In genomic region chr7:23477962-23478866, GRCh38 we compare ENCODE assay signal across 16 cellular contexts. TPM values are rescaled to one million over a fixed set of nuclear protein-coding genes. Genes with fewer than 3 reads are reported as not detected.
DNase-seq lines count a peak whose midpoint lies in the region; ATAC-seq, FAIRE-seq and TF ChIP-seq lines count a peak whose summit lies in the region.
"Had no signal": no experiment of that assay in that cellular context is flagged by ENCODE, and none has a peak within 500 bp of the region (broad histone marks: within the 10 kb centered on the region; RNA-seq: fewer than 3 reads in every experiment).

No MANE protein-coding gene starts in this region.

- BruUV-seq in endothelial cell of umbilical vein (replicated peaks; lab: Mats Ljungman, UMichigan) = no TSS peak

- no peak overlapping the region for H3K4me2 ChIP-seq in endothelial cell of umbilical vein (ENCODE audit: insufficient read depth, low read length)
- H3K4me2 ChIP-seq: SK-N-SH had no signal

- no peak overlapping the region for H2AFZ ChIP-seq in endothelial cell of umbilical vein (ENCODE audit: low read depth, low read length)
- H2AFZ ChIP-seq: GM23248 had no signal

- WGBS in pancreas, 2 donors = 64 to 80% methylated on average over 6 of the region's 6 CpGs

- TF ChIP-seq CTCF in HEK293 (tag by site-specific recombination; IDR thresholded peaks at IDR 0.05) (no peak), endothelial cell of umbilical vein (IDR thresholded peaks at IDR 0.05; ENCODE audit: extremely low read depth in 1 of 2, insufficient read depth in 1 of 2, low read depth in 1 of 2, low read length in 2 of 2) (no peak), pancreas (IDR thresholded peaks at IDR 0.05) (no peak)

- POLR2A ChIA-PET in HEK293 (lab: Yijun Ruan, JAX) (interaction anchor here (1.3 to 2.1 kb wide), 3 partner anchors 8 to 10 kb away, joined by 4 to 10 read pairs (median 6); partner anchors contain the start of gene IGF2BP3), endothelial cell of umbilical vein (lab: Charles Lee) (no interaction called here)

- peaks cover 47 to 72% of the 10 kb centered on the region in 2 experiments for H3K27me3 ChIP-seq in endothelial cell of umbilical vein (ENCODE audit: control insufficient read depth in 2 of 2, insufficient read depth in 2 of 2, low read length in 2 of 2)
- peaks cover 19 to 84% (median 46%) of the 10 kb centered on the region in 4 donors for H3K27me3 ChIP-seq in pancreas

- intact Hi-C loops in endothelial cell of umbilical vein (cut with micrococcal nuclease) (loop anchor here (10.0 kb wide), 1 partner anchor 293 kb away; the partner anchor contains the start of gene NUP42), pancreas (cut with DNase I) (no loop called here)

- H3K4me3 ChIP-seq in HEK293 (ENCODE audit: low read depth, low read length) (no peak overlapping the region), endothelial cell of umbilical vein (replicated peaks in 1 of 3; ENCODE audit: insufficient read depth in 1 of 3, low read depth in 1 of 3, low read length in 3 of 3) (no peak overlapping the region), pancreas (no peak overlapping the region)
- H3K4me3 ChIP-seq: GM23248 had no signal

- CTCF ChIA-PET in HEK293 (lab: Yijun Ruan, JAX) (interaction anchor here (1.3 to 1.4 kb wide), 2 partner anchors 10 to 12 kb away, joined by 3 to 4 read pairs; no protein-coding TSS in a partner anchor), endothelial cell of umbilical vein (lab: Charles Lee) (interaction anchor here (1.1 to 2.3 kb wide), 2 partner anchors 120 to 205 kb away, joined by 4 to 7 read pairs; no protein-coding TSS in a partner anchor)

- ATAC-seq in pancreas (no peak), HG03460 (IDR thresholded peaks at IDR 0.05; ENCODE audit: unreplicated experiment) (no peak), GM21423 (IDR thresholded peaks at IDR 0.05; ENCODE audit: unreplicated experiment) (no peak)

- H4K20me1 ChIP-seq in endothelial cell of umbilical vein (replicated peaks; ENCODE audit: control insufficient read depth, extremely low read depth, insufficient read depth, low read length) = no peaks in the 10 kb centered on the region

- no peaks in the 10 kb centered on the region for H3K36me3 ChIP-seq in HEK293 (ENCODE audit: control insufficient read depth in 2 of 2, insufficient read depth in 1 of 2, low read length in 2 of 2)
- no peaks in the 10 kb centered on the region for H3K36me3 ChIP-seq in endothelial cell of umbilical vein (ENCODE audit: control insufficient read depth in 2 of 2, extremely low read depth in 1 of 2, insufficient read depth in 2 of 2, low read length in 2 of 2)
- no peaks in the 10 kb centered on the region for H3K36me3 ChIP-seq in pancreas

- TF ChIP-seq POLR2A in endothelial cell of umbilical vein (IDR thresholded peaks at IDR 0.05; ENCODE audit: low read depth, low read length) = no peak

- FAIRE-seq in endothelial cell of umbilical vein (lab: Jason Lieb, UNC) = no peak
- FAIRE-seq in pancreas (lab: Jason Lieb, UNC) = peak; percentile 69

- H3K9me1 ChIP-seq in endothelial cell of umbilical vein (replicated peaks; ENCODE audit: control insufficient read depth, extremely low read depth, insufficient read depth, low read length) = no peaks in the 10 kb centered on the region

- H3K79me2 ChIP-seq in endothelial cell of umbilical vein (ENCODE audit: control insufficient read depth, insufficient read depth, low read length) = no peaks in the 10 kb centered on the region

- H3K9me3 ChIP-seq in HEK293 (ENCODE audit: control insufficient read depth, insufficient read depth, low read depth, low read length) (no peaks in the 10 kb centered on the region), endothelial cell of umbilical vein (replicated peaks; ENCODE audit: control insufficient read depth, insufficient read depth, low read length) (no peaks in the 10 kb centered on the region), pancreas (no peaks in the 10 kb centered on the region)
- H3K9me3 ChIP-seq: Caco-2, SK-N-SH had no signal

- dilution Hi-C loops in endothelial cell of umbilical vein (cut with MboI; ENCODE audit: extremely low pct_ligation_motif_present, low sequenced_read_pairs) = no loop called here

- H3K9ac ChIP-seq in endothelial cell of umbilical vein (replicated peaks; ENCODE audit: extremely low read depth, insufficient read depth, low read length) = no peak overlapping the region
- H3K9ac ChIP-seq: GM23248, SK-N-SH had no signal

- H3K4me1 ChIP-seq in HEK293 (ENCODE audit: control insufficient read depth, insufficient read depth, low read length) (peaks cover 22% of the 10 kb centered on the region), endothelial cell of umbilical vein (ENCODE audit: control insufficient read depth, extremely low read depth, insufficient read depth, low read length) (peaks cover 10% of the 10 kb centered on the region), pancreas (peaks cover 0 to 5% (median 0%) of the 10 kb centered on the region in 3 donors)

- DNase-seq in RPMI8226 = peak; percentile 54
- DNase-seq in endothelial cell of umbilical vein (ENCODE audit: low read depth, low spot score) = no peak
- DNase-seq in pancreas = no peak
- DNase-seq in SKM-1 (lab: John Stamatoyannopoulos, UW; ENCODE audit: unreplicated experiment) = no peak
- DNase-seq: Caco-2, GM23248, NCI-H1436, NCI-H2029, NCI-H2171 treated with DMSO at 0.1 percent for 48 hours, NCI-H446 treated with DMSO at 0.1 percent for 48 hours, NCI-H748 treated with DMSO at 0.1 percent for 48 hours, Right ventricle myocardium superior, SK-N-SH had no signal

- H3K27ac ChIP-seq in HEK293 (ENCODE audit: extremely low read depth, low read depth, low read length) (no peak overlapping the region), endothelial cell of umbilical vein (ENCODE audit: insufficient read depth, low read depth, low read length) (no peak overlapping the region), pancreas (no peak overlapping the region)
- H3K27ac ChIP-seq: GM23248 had no signal

TF ChIP-seq in endothelial cell of umbilical vein, 7 proteins besides CTCF, POLR2A, EP300 and RAD21:
- no peak for TF ChIP-seq FOS (IDR thresholded peaks at IDR 0.05; ENCODE audit: borderline replicate concordance, insufficient read depth, low read length)
- peak; percentile 49 for TF ChIP-seq EZH2 (IDR thresholded peaks at IDR 0.05; ENCODE audit: borderline replicate concordance, low read depth, low read length, severe bottlenecking)

RNA-seq across cellular contexts. Expression of gene IGF2BP3, which starts 7.9 kb away (rescaled TPM):
- 111 and 117 TPM in 2 replicates for total RNA-seq in endothelial cell of umbilical vein
- 30.7 and 41.2 TPM in 2 replicates for polyA plus RNA-seq in endothelial cell of umbilical vein
- polyA plus RNA-seq in endothelial cell of umbilical vein (2011; cell fraction: cytosol; rRNA removed) = 59.9 and 81.1 TPM in 2 replicates
- 125 and 193 TPM in 2 replicates for polyA plus RNA-seq in endothelial cell of umbilical vein (2011; cell fraction: nucleus; rRNA removed)
- 73.1 and 143 TPM in 2 replicates for polyA plus RNA-seq in endothelial cell of umbilical vein (2012)
- 76.6 and 80.5 TPM in 2 replicates for polyA minus RNA-seq in endothelial cell of umbilical vein
- 45.8 TPM for polyA minus RNA-seq in endothelial cell of umbilical vein (2011; cell fraction: cytosol; rRNA and poly(A)+ RNA removed)
- 130 and 167 TPM in 2 replicates for polyA minus RNA-seq in endothelial cell of umbilical vein (2011; cell fraction: nucleus; rRNA and poly(A)+ RNA removed)
- 1 to 10 TPM in 2 of 6 donors, under 1 TPM in 4; 0.37 to 1.3 (median 0.85) TPM for total RNA-seq in pancreas
- under 1 TPM; 0.09 to 0.23 TPM for polyA plus RNA-seq in pancreas
- total RNA-seq: Right ventricle myocardium superior had no signal

RNA-seq across cellular contexts. Expression of gene TRA2A, which starts 53.6 kb away (rescaled TPM):
- total RNA-seq in endothelial cell of umbilical vein (105 and 112 TPM in 2 replicates), pancreas (10 to 100 TPM; 19.1 to 47.6 (median 25.2) TPM)
- polyA plus RNA-seq in endothelial cell of umbilical vein (55.1 and 85.7 TPM in 2 replicates), pancreas (10 to 100 TPM; 55.6 to 63.6 TPM)
- polyA plus RNA-seq in endothelial cell of umbilical vein (2011; cell fraction: cytosol; rRNA removed) = 60.1 and 64.1 TPM in 2 replicates
- polyA plus RNA-seq in endothelial cell of umbilical vein (2011; cell fraction: nucleus; rRNA removed) = 125 and 143 TPM in 2 replicates
- polyA plus RNA-seq in endothelial cell of umbilical vein (2012) = 60.5 and 71.5 TPM in 2 replicates
- polyA minus RNA-seq in endothelial cell of umbilical vein = 76.4 and 89.5 TPM in 2 replicates
- 40.5 TPM for polyA minus RNA-seq in endothelial cell of umbilical vein (2011; cell fraction: cytosol; rRNA and poly(A)+ RNA removed)
- polyA minus RNA-seq in endothelial cell of umbilical vein (2011; cell fraction: nucleus; rRNA and poly(A)+ RNA removed) = 103 and 113 TPM in 2 replicates

Comparison
In these comparisons a context has a peak if more than half of its experiments do, and no peak if none do; other contexts are left out.
1. RNA of gene IGF2BP3, which starts 7.9 kb away (total RNA-seq): 111 to 117 TPM in endothelial cell of umbilical vein; 0.37 to 1.3 TPM in pancreas; every median in the first group is over 10 times any median in the second.